ENCODE assay signal across 15 cellular contexts in genomic region chr5:3348576-3349535, GRCh38.
DNase-seq lines count a peak whose midpoint lies in the region; ATAC-seq and TF ChIP-seq lines count a peak whose summit lies in the region.
"Had no signal": no experiment of that assay in that cellular context is flagged by ENCODE, and none has a peak within 500 bp of the region (broad histone marks: within the 10 kb centered on the region; RNA-seq: fewer than 3 reads in every experiment).

No MANE protein-coding gene starts in this region.

- peak; percentile 18 for DNase-seq in activated CD8-positive, alpha-beta memory T cell treated with anti-CD3 and anti-CD28 coated beads, Interleukin-2, amount 10 ng/mL, durations not matched to agents 7 days and 5 days
- DNase-seq in coronary artery (ENCODE audit: low spot score): peak; percentile 40
- peak; percentile 10 to 17 for DNase-seq in mesothelial cell of epicardium (ENCODE audit: low spot score in 2 of 2, unreplicated experiment in 2 of 2)
- DNase-seq in stomach: peak; percentile 22
- no peak for DNase-seq in stimulated activated CD4-positive, alpha-beta T cell treated with anti-CD3 and anti-CD28 coated beads, Interleukin-2, amount 100 ng/mL, for 24 hours
- DNase-seq in activated naive CD4-positive, alpha-beta T cell treated with anti-CD3 and anti-CD28 coated beads, Interleukin-2, amount 10 ng/mL, durations not matched to agents 7 days and 5 days: no peak
- DNase-seq: Calu3; GF-D8; NCI-H1092 treated with DMSO at 0.1 percent for 48 hours; NK-92 treated with Interleukin-12 subunit alpha and Interleukin-12 subunit beta, amount 100 ng/mL, for 24 hours; SHP77 had no signal

- no peaks in the 10 kb centered on the region for H3K4me1 ChIP-seq in stomach
- H3K4me1 ChIP-seq: BLaER1 treated with 17β-estradiol and CSF1 and Interleukin-3, amounts not matched to agents 10 nM and 100 nM had no signal

- peaks cover 0 to 4% (median 0%) of the 10 kb centered on the region in 3 donors for H3K27me3 ChIP-seq in stomach
- H3K27me3 ChIP-seq: BLaER1 treated with 17β-estradiol and CSF1 and Interleukin-3, amounts not matched to agents 10 nM and 100 nM had no signal

- H3K27ac Mint-ChIP-seq in activated CD8-positive, alpha-beta memory T cell treated with anti-CD3 and anti-CD28 coated beads, Interleukin-2, amount 10 ng/mL, durations not matched to agents 7 days and 5 days: no peak overlapping the region
- H3K27ac Mint-ChIP-seq in mesothelial cell of epicardium: no peak overlapping the region
- H3K27ac Mint-ChIP-seq in activated naive CD4-positive, alpha-beta T cell treated with anti-CD3 and anti-CD28 coated beads, Interleukin-2, amount 10 ng/mL, durations not matched to agents 7 days and 5 days: no peak overlapping the region
- H3K27ac Mint-ChIP-seq: CD8-positive, alpha-beta T cell had no signal

- CTCF ChIA-PET in activated CD8-positive, alpha-beta memory T cell treated with anti-CD3 and anti-CD28 coated beads, Interleukin-2, amount 10 ng/mL, durations not matched to agents 7 days and 5 days (lab: Charles Lee): no interaction called here
- CTCF ChIA-PET in activated naive CD4-positive, alpha-beta T cell treated with anti-CD3 and anti-CD28 coated beads, Interleukin-2, amount 10 ng/mL, durations not matched to agents 7 days and 5 days (lab: Charles Lee): no interaction called here

- H3K27me3 Mint-ChIP-seq in activated CD8-positive, alpha-beta memory T cell treated with anti-CD3 and anti-CD28 coated beads, Interleukin-2, amount 10 ng/mL, durations not matched to agents 7 days and 5 days: no peaks in the 10 kb centered on the region
- peaks cover 38% of the 10 kb centered on the region for H3K27me3 Mint-ChIP-seq in mesothelial cell of epicardium (ENCODE audit: low read depth)
- H3K27me3 Mint-ChIP-seq in activated naive CD4-positive, alpha-beta T cell treated with anti-CD3 and anti-CD28 coated beads, Interleukin-2, amount 10 ng/mL, durations not matched to agents 7 days and 5 days: no peaks in the 10 kb centered on the region

- no peak for ATAC-seq in activated CD8-positive, alpha-beta memory T cell treated with anti-CD3 and anti-CD28 coated beads, Interleukin-2, amount 10 ng/mL, durations not matched to agents 7 days and 5 days
- no peak for ATAC-seq in GM21717 (IDR thresholded peaks at IDR 0.05; ENCODE audit: unreplicated experiment)
- ATAC-seq: CD8-positive, alpha-beta T cell; K562 had no signal

- 81 to 83% (median 83%) methylated on average over 16 to 22 of the region's 22 CpGs for WGBS in stomach, 5 donors

- TF ChIP-seq EP300 in stomach (IDR thresholded peaks at IDR 0.05): no peak

- H3K36me3 Mint-ChIP-seq in activated CD8-positive, alpha-beta memory T cell treated with anti-CD3 and anti-CD28 coated beads, Interleukin-2, amount 10 ng/mL, durations not matched to agents 7 days and 5 days: no peaks in the 10 kb centered on the region
- H3K36me3 Mint-ChIP-seq in mesothelial cell of epicardium: no peaks in the 10 kb centered on the region
- H3K36me3 Mint-ChIP-seq in activated naive CD4-positive, alpha-beta T cell treated with anti-CD3 and anti-CD28 coated beads, Interleukin-2, amount 10 ng/mL, durations not matched to agents 7 days and 5 days: no peaks in the 10 kb centered on the region
- H3K36me3 Mint-ChIP-seq: CD8-positive, alpha-beta T cell had no signal

- H3K27ac ChIP-seq in coronary artery: no peak overlapping the region
- H3K27ac ChIP-seq in stomach: no peak overlapping the region
- H3K27ac ChIP-seq: BLaER1 treated with 17β-estradiol and CSF1 and Interleukin-3, amounts not matched to agents 10 nM and 100 nM had no signal

- H3K4me1 Mint-ChIP-seq in activated CD8-positive, alpha-beta memory T cell treated with anti-CD3 and anti-CD28 coated beads, Interleukin-2, amount 10 ng/mL, durations not matched to agents 7 days and 5 days: no peaks in the 10 kb centered on the region
- no peaks in the 10 kb centered on the region for H3K4me1 Mint-ChIP-seq in mesothelial cell of epicardium
- no peaks in the 10 kb centered on the region for H3K4me1 Mint-ChIP-seq in activated naive CD4-positive, alpha-beta T cell treated with anti-CD3 and anti-CD28 coated beads, Interleukin-2, amount 10 ng/mL, durations not matched to agents 7 days and 5 days

- H3K9me3 ChIP-seq in stomach: peaks cover 0 to 9% (median 7%) of the 10 kb centered on the region in 4 donors

- H3K9me3 Mint-ChIP-seq in activated CD8-positive, alpha-beta memory T cell treated with anti-CD3 and anti-CD28 coated beads, Interleukin-2, amount 10 ng/mL, durations not matched to agents 7 days and 5 days (ENCODE audit: low read depth): peaks cover 14% of the 10 kb centered on the region
- no peaks in the 10 kb centered on the region for H3K9me3 Mint-ChIP-seq in mesothelial cell of epicardium
- H3K9me3 Mint-ChIP-seq in activated naive CD4-positive, alpha-beta T cell treated with anti-CD3 and anti-CD28 coated beads, Interleukin-2, amount 10 ng/mL, durations not matched to agents 7 days and 5 days: peaks cover 18% of the 10 kb centered on the region
- H3K9me3 Mint-ChIP-seq: CD8-positive, alpha-beta T cell had no signal

- H3K4me3 Mint-ChIP-seq in activated CD8-positive, alpha-beta memory T cell treated with anti-CD3 and anti-CD28 coated beads, Interleukin-2, amount 10 ng/mL, durations not matched to agents 7 days and 5 days: no peak overlapping the region
- H3K4me3 Mint-ChIP-seq in mesothelial cell of epicardium: no peak overlapping the region
- H3K4me3 Mint-ChIP-seq in activated naive CD4-positive, alpha-beta T cell treated with anti-CD3 and anti-CD28 coated beads, Interleukin-2, amount 10 ng/mL, durations not matched to agents 7 days and 5 days: no peak overlapping the region
- H3K4me3 Mint-ChIP-seq: CD8-positive, alpha-beta T cell had no signal

- intact Hi-C loops in stomach (cut with DNase I; ENCODE audit: low total_unique reads): no loop called here

- no peaks in the 10 kb centered on the region for H3K36me3 ChIP-seq in stomach
- H3K36me3 ChIP-seq: BLaER1 treated with 17β-estradiol and CSF1 and Interleukin-3, amounts not matched to agents 10 nM and 100 nM had no signal

- H3K4me3 ChIP-seq in coronary artery (no peak overlapping the region), stomach (no peak overlapping the region)
- H3K4me3 ChIP-seq: BLaER1 treated with 17β-estradiol and CSF1 and Interleukin-3, amounts not matched to agents 10 nM and 100 nM; K562 had no signal

- TF ChIP-seq POLR2A in stomach (IDR thresholded peaks at IDR 0.05): no peak

- no peak for TF ChIP-seq CTCF in coronary artery (IDR thresholded peaks at IDR 0.05)
- no peak for TF ChIP-seq CTCF in mesothelial cell of epicardium (IDR thresholded peaks at IDR 0.05; ENCODE audit: unreplicated experiment)
- no peak for TF ChIP-seq CTCF in stomach (IDR thresholded peaks at IDR 0.05)

Comparison
In these comparisons a context has a peak if more than half of its experiments do, and no peak if none do; other contexts are left out.
1. DNase-seq: peak in activated CD8-positive, alpha-beta memory T cell treated with anti-CD3 and anti-CD28 coated beads, Interleukin-2, amount 10 ng/mL, durations not matched to agents 7 days and 5 days (single experiment), coronary artery (single experiment), mesothelial cell of epicardium (2 of 2) and stomach (single experiment); none in stimulated activated CD4-positive, alpha-beta T cell treated with anti-CD3 and anti-CD28 coated beads, Interleukin-2, amount 100 ng/mL, for 24 hours (0 of 2) and activated naive CD4-positive, alpha-beta T cell treated with anti-CD3 and anti-CD28 coated beads, Interleukin-2, amount 10 ng/mL, durations not matched to agents 7 days and 5 days (single experiment).